In genomic region chr6:90362273-90362672, GRCh38 we compare ENCODE assay signal across 17 cellular contexts.
DNase-seq lines count a peak whose midpoint lies in the region; ATAC-seq and TF ChIP-seq lines count a peak whose summit lies in the region.
"Had no signal": no experiment of that assay in that cellular context is flagged by ENCODE, and none has a peak within 500 bp of the region (broad histone marks: within the 10 kb centered on the region; RNA-seq: fewer than 3 reads in every experiment).

No MANE protein-coding gene starts in this region.

- peak overlapping the region in 1 of 2 experiments; percentile 8 for H3K4me3 ChIP-seq in mesenchymal stem cell (ENCODE audit: insufficient read depth in 1 of 2, low read depth in 1 of 2, low read length in 2 of 2)
- no peak overlapping the region for H3K4me3 ChIP-seq in sigmoid colon
- H3K4me3 ChIP-seq: cardiac muscle cell, lower lobe of right lung, prostate gland, vagina had no signal

- H3K9me3 Mint-ChIP-seq in chondrocyte (ENCODE audit: low read depth): no peaks in the 10 kb centered on the region

- H3K36me3 ChIP-seq in mesenchymal stem cell (ENCODE audit: control insufficient read depth in 1 of 2, insufficient read depth in 2 of 2, low read depth in 1 of 2, low read length in 2 of 2): no peaks in the 10 kb centered on the region
- no peaks in the 10 kb centered on the region for H3K36me3 ChIP-seq in sigmoid colon
- H3K36me3 ChIP-seq: cardiac muscle cell, lower lobe of right lung, prostate gland, vagina had no signal

- H3K27ac Mint-ChIP-seq in chondrocyte (ENCODE audit: unreplicated experiment): peak overlapping the region; percentile 65
- H3K27ac Mint-ChIP-seq: activated CD4-positive, alpha-beta T cell treated with anti-CD3 and anti-CD28 coated beads, Interleukin-2, amount 10 ng/mL, durations not matched to agents 24 days and 14 days had no signal

- H3K27me3 Mint-ChIP-seq in chondrocyte (ENCODE audit: low read depth): no peaks in the 10 kb centered on the region

- no peak overlapping the region for H2AFZ ChIP-seq in mesenchymal stem cell (ENCODE audit: low read depth, low read length)

- intact Hi-C loops in sigmoid colon (cut with DNase I): no loop called here

- H3K4me1 Mint-ChIP-seq in chondrocyte (ENCODE audit: low read depth): peaks cover 12% of the 10 kb centered on the region
- H3K4me1 Mint-ChIP-seq: activated CD4-positive, alpha-beta T cell treated with anti-CD3 and anti-CD28 coated beads, Interleukin-2, amount 10 ng/mL, durations not matched to agents 24 days and 14 days had no signal

- no peak overlapping the region for H3K4me3 Mint-ChIP-seq in chondrocyte (ENCODE audit: unreplicated experiment)
- H3K4me3 Mint-ChIP-seq: activated CD4-positive, alpha-beta T cell treated with anti-CD3 and anti-CD28 coated beads, Interleukin-2, amount 10 ng/mL, durations not matched to agents 24 days and 14 days had no signal

- peak overlapping the region; percentile 72 for H3K9ac ChIP-seq in mesenchymal stem cell (ENCODE audit: low read length)

- TF ChIP-seq EP300 in sigmoid colon (IDR thresholded peaks at IDR 0.05): no peak

- WGBS in mesenchymal stem cell: 51% methylated on average over 3 of the region's 3 CpGs
- 26 to 55% methylated on average over 3 of the region's 3 CpGs for WGBS in sigmoid colon, 2 donors

- no peak overlapping the region for H3K18ac ChIP-seq in mesenchymal stem cell (ENCODE audit: low read depth in 1 of 2, low read length in 2 of 2)

- no peak overlapping the region for H3K14ac ChIP-seq in mesenchymal stem cell (ENCODE audit: low read length in 2 of 2)

- H3K27me3 ChIP-seq in mesenchymal stem cell (ENCODE audit: control insufficient read depth in 1 of 2, insufficient read depth in 1 of 2, low read length in 2 of 2) (no peaks in the 10 kb centered on the region), sigmoid colon (no peaks in the 10 kb centered on the region)
- H3K27me3 ChIP-seq: cardiac muscle cell, vagina had no signal

- no peak overlapping the region for H3K4ac ChIP-seq in mesenchymal stem cell (ENCODE audit: low read depth in 1 of 2, low read length in 2 of 2)

- no peak overlapping the region for H2BK15ac ChIP-seq in mesenchymal stem cell (ENCODE audit: low read depth, poor library complexity, severe bottlenecking)

- no peak for TF ChIP-seq CTCF in chondrocyte (IDR thresholded peaks at IDR 0.05)
- TF ChIP-seq CTCF in sigmoid colon (IDR thresholded peaks at IDR 0.05): no peak

- H3K23ac ChIP-seq in mesenchymal stem cell (ENCODE audit: low read length in 2 of 2): no peak overlapping the region

- H2BK120ac ChIP-seq in mesenchymal stem cell (ENCODE audit: low read depth, low read length): no peak overlapping the region

- H3K36me3 Mint-ChIP-seq in chondrocyte (ENCODE audit: low read depth): no peaks in the 10 kb centered on the region

- no peaks in the 10 kb centered on the region for H3K9me3 ChIP-seq in mesenchymal stem cell (ENCODE audit: control insufficient read depth, low read length)
- H3K9me3 ChIP-seq in sigmoid colon: no peaks in the 10 kb centered on the region
- H3K9me3 ChIP-seq: lower lobe of right lung, prostate gland, vagina had no signal

- no peak overlapping the region for H2BK5ac ChIP-seq in mesenchymal stem cell (ENCODE audit: low read depth, low read length, poor library complexity, severe bottlenecking)

- no peak for TF ChIP-seq POLR2A in sigmoid colon (IDR thresholded peaks at IDR 0.05)

- no peak overlapping the region for H2AK5ac ChIP-seq in mesenchymal stem cell (ENCODE audit: low read length, severe bottlenecking)

- H4K8ac ChIP-seq in mesenchymal stem cell (ENCODE audit: low read length): no peak overlapping the region

- H3K4me2 ChIP-seq in mesenchymal stem cell (ENCODE audit: low read length, poor library complexity, severe bottlenecking): no peak overlapping the region

- ATAC-seq in HG03439 (IDR thresholded peaks at IDR 0.05; ENCODE audit: unreplicated experiment): no peak
- ATAC-seq: lower lobe of right lung had no signal

- H4K91ac ChIP-seq in mesenchymal stem cell (ENCODE audit: low read length): no peak overlapping the region

- H3K27ac ChIP-seq in mesenchymal stem cell (ENCODE audit: low read length, poor library complexity, severe bottlenecking) (no peak overlapping the region), sigmoid colon (no peak overlapping the region)
- H3K27ac ChIP-seq: cardiac muscle cell, lower lobe of right lung, prostate gland, vagina had no signal

- DNase-seq in AG08395 (ENCODE audit: low spot score) (peak; percentile 14), chondrocyte (ENCODE audit: low spot score) (no peak), mesenchymal stem cell (no peak), SIG-M5 treated with dmso at 0.1 percent for 504 hours (lab: John Stamatoyannopoulos, UW; ENCODE audit: unreplicated experiment) (no peak), sigmoid colon (no peak), GOT3 (lab: John Stamatoyannopoulos, UW) (no peak)
- DNase-seq: activated naive CD4-positive, alpha-beta T cell treated with anti-CD3 and anti-CD28 coated beads, Interleukin-2, amount 50 U/mL, for 16 hours; effector CD4-positive, alpha-beta T cell; lower lobe of right lung; NCI-H146; NCI-H524 treated with DMSO at 0.1 percent for 48 hours had no signal

- H2BK12ac ChIP-seq in mesenchymal stem cell (ENCODE audit: low read length in 2 of 2): no peak overlapping the region

- no peaks in the 10 kb centered on the region for H3K79me1 ChIP-seq in mesenchymal stem cell (replicated peaks; ENCODE audit: low read length, poor library complexity, severe bottlenecking)

- H3K4me1 ChIP-seq in mesenchymal stem cell (ENCODE audit: control insufficient read depth, insufficient read depth, low read depth, low read length) (no peaks in the 10 kb centered on the region), sigmoid colon (no peaks in the 10 kb centered on the region)
- H3K4me1 ChIP-seq: lower lobe of right lung, prostate gland, vagina had no signal

TF ChIP-seq in PFSK-1, 5 proteins besides CTCF, POLR2A, EP300 and RAD21:
- 0 out of 4 replicates have a peak, but pooled peaks of 1 of the 2 experiments have one; percentile 5 for TF ChIP-seq REST (IDR thresholded peaks at IDR 0.05; ENCODE audit: insufficient read depth in 1 of 2, low read depth in 2 of 2, low read length in 2 of 2)
- 0 out of 2 replicates have a peak, but pooled peaks have one; percentile 40 for TF ChIP-seq TAF1 (IDR thresholded peaks at IDR 0.05; ENCODE audit: borderline replicate concordance, insufficient read depth, low read length)
- TF ChIP-seq FOXP2 (optimal IDR thresholded peaks at IDR 0.05; ENCODE audit: borderline replicate concordance, extremely low read depth, extremely low read length, insufficient read depth): no peak
